Comparison of ENCODE assay signal across 25 cellular contexts in the genomic region with DNA sequence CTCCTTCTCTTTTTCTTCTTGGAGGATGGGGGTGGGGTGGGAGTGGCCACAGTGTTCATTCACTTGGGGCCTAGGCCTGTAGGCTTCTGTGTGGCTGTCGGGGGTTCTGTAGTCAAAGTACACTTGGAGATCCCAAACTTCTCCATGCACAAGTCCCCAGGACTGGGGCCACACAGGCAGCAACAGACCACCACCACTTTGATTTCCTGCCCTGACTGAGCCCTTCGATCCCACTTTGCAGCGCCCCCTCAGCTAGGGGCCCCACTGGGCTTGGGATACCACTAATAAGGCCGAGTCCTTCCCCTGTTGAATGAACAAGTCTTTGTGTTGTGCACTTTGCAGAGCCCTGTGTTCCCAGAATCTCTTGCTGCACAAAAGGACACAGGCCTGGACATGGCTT. TPM values are rescaled to one million over a fixed set of nuclear protein-coding genes. Genes with fewer than 3 reads are reported as not detected.
DNase-seq lines count a peak whose midpoint lies in the region; ATAC-seq and TF ChIP-seq lines count a peak whose summit lies in the region.
"Had no signal": no experiment of that assay in that cellular context is flagged by ENCODE, and none has a peak within 500 bp of the region (broad histone marks: within the 10 kb centered on the region; RNA-seq: fewer than 3 reads in every experiment).

No MANE protein-coding gene starts in this region.

- no peak for TF ChIP-seq POLR2A in spleen (IDR thresholded peaks at IDR 0.05)

- H3K27ac ChIP-seq in coronary artery (no peak overlapping the region), spleen (no peak overlapping the region)
- H3K27ac ChIP-seq: BLaER1 had no signal

- no peaks in the 10 kb centered on the region for H3K36me3 ChIP-seq in spleen
- H3K36me3 ChIP-seq: BLaER1 had no signal

- peaks cover 0 to 3% (median 0%) of the 10 kb centered on the region in 7 donors for H3K27me3 ChIP-seq in spleen (replicated peaks in 1 of 7)
- H3K27me3 ChIP-seq: BLaER1 had no signal

- TF ChIP-seq CTCF in coronary artery (IDR thresholded peaks at IDR 0.05) (no peak), spleen (IDR thresholded peaks at IDR 0.05 in 8 of 11, conservative IDR thresholded peaks at IDR 0.05 in 3 of 11) (no peak)

- H3K4me3 ChIP-seq in coronary artery (no peak overlapping the region), spleen (no peak overlapping the region)
- H3K4me3 ChIP-seq: BLaER1, GM12878 had no signal

- no peak for ATAC-seq in HG02678 (IDR thresholded peaks at IDR 0.05; ENCODE audit: unreplicated experiment)
- ATAC-seq: GM12878, HCT116, HepG2 had no signal

- no peaks in the 10 kb centered on the region for H3K9me3 ChIP-seq in spleen
- H3K9me3 ChIP-seq: BLaER1 had no signal

- H3K4me1 ChIP-seq in spleen = no peaks in the 10 kb centered on the region

- WGBS in spleen, 5 donors = 85 to 93% (median 87%) methylated on average over 4 of the region's 4 CpGs

- peak; percentile 32 for DNase-seq in activated CD8-positive, alpha-beta memory T cell treated with anti-CD3 and anti-CD28 coated beads, Interleukin-2, amount 50 U/mL, for 48 hours
- no peak for DNase-seq in activated CD8-positive, alpha-beta memory T cell treated with anti-CD3 and anti-CD28 coated beads, Interleukin-2, amount 50 U/mL, for 4 hours
- DNase-seq in coronary artery (ENCODE audit: low spot score) (peak; percentile 45), mesenteric fat pad (ENCODE audit: low spot score) (peak; percentile 59), spleen (peak; percentile 32), C1 segment of cervical spinal cord (lab: John Stamatoyannopoulos, UW) (no peak), medulla oblongata (ENCODE audit: extremely low spot score) (no peak)
- DNase-seq: 8988T; CD8-positive, alpha-beta memory T cell; COR-L47; DMS 273 treated with DMSO at 0.1 percent for 48 hours; DMS53; DND-41; EL; GOT3; H7; HFFc6 had no signal

- intact Hi-C loops in spleen (cut with DNase I; ENCODE audit: low total_unique reads) = no loop called here

RNA-seq across cellular contexts. Expression of gene TEX51, which starts 5.5 kb away (rescaled TPM):
- total RNA-seq in mesenteric fat pad (not detected), spleen (not detected)
- not detected for polyA plus RNA-seq in spleen
- total RNA-seq: A673; CD8-positive, alpha-beta memory T cell; G401; GM12878; H7; HepG2; HFFc6 had no signal
- polyA plus RNA-seq: AG04450; CD8-positive, alpha-beta memory T cell; GM12878; HepG2 had no signal

Comparison
In these comparisons a context has a peak if more than half of its experiments do, and no peak if none do; other contexts are left out.
1. DNase-seq: peak in activated CD8-positive, alpha-beta memory T cell treated with anti-CD3 and anti-CD28 coated beads, Interleukin-2, amount 50 U/mL, for 48 hours (single experiment), coronary artery (single experiment), mesenteric fat pad (single experiment) and spleen (single experiment); none in activated CD8-positive, alpha-beta memory T cell treated with anti-CD3 and anti-CD28 coated beads, Interleukin-2, amount 50 U/mL, for 4 hours (single experiment), C1 segment of cervical spinal cord (0 of 14) and medulla oblongata (single experiment).